ENCODE assay signal across 8 cellular contexts in genomic region chr6:53651149-53651763, GRCh38. TPM values are rescaled to one million over a fixed set of nuclear protein-coding genes. Genes with fewer than 3 reads are reported as not detected.
DNase-seq lines count a peak whose midpoint lies in the region; ATAC-seq and TF ChIP-seq lines count a peak whose summit lies in the region.

No MANE protein-coding gene starts in this region.

- peaks cover 14% of the 10 kb centered on the region for H3K27me3 ChIP-seq in BJ (ENCODE audit: control insufficient read depth, insufficient read depth, low read length)
- peaks cover 31% of the 10 kb centered on the region for H3K27me3 ChIP-seq in HUES64 (ENCODE audit: insufficient read depth, low read length)
- no peaks in the 10 kb centered on the region for H3K27me3 ChIP-seq in fibroblast of lung (ENCODE audit: control insufficient read depth, insufficient read depth, low read length)

- H3K9me3 ChIP-seq in HUES64 (ENCODE audit: insufficient read depth, low read depth, low read length) (no peaks in the 10 kb centered on the region), fibroblast of lung (ENCODE audit: control insufficient read depth, insufficient read depth, low read depth, low read length) (no peaks in the 10 kb centered on the region)

- H3K27ac ChIP-seq in HUES64 (ENCODE audit: low read depth, low read length) (no peak overlapping the region), fibroblast of lung (ENCODE audit: insufficient read depth, low read length) (no peak overlapping the region)

- peak overlapping the region; percentile 98 for H2AFZ ChIP-seq in fibroblast of lung (ENCODE audit: low read length)

- DNase-seq in BJ (ENCODE audit: low read depth) (no peak), OCI-M1 (lab: John Stamatoyannopoulos, UW) (peak; percentile 91), fibroblast of lung (ENCODE audit: low read depth in 2 of 2) (peak; percentile 65 to 88)
- peak; percentile 59 for DNase-seq in activated T-cell treated with anti-CD3 and anti-CD28 coated beads, Interleukin-2, amount 50 U/mL, for 24 hours
- DNase-seq in natural killer cell treated with Interleukin-12 subunit alpha and Interleukin-12 subunit beta and Interleukin-15 and Interleukin-18, amount 100 ng/mL, for 72 hours (ENCODE audit: low spot score), result no peak

- CTCF ChIA-PET in BJ (lab: Yijun Ruan, JAX), result interaction anchor here (0.6 to 4.7 kb wide), 31 partner anchors 9 to 166 kb away, joined by 3 to 109 read pairs (median 4); partner anchors contain the start of gene GCLC

- H4K20me1 ChIP-seq in fibroblast of lung (ENCODE audit: control insufficient read depth, extremely low read depth, insufficient read depth, low read length), result no peaks in the 10 kb centered on the region

- H3K36me3 ChIP-seq in BJ (ENCODE audit: control insufficient read depth, insufficient read depth, low read length) (no peaks in the 10 kb centered on the region), HUES64 (ENCODE audit: insufficient read depth, low read length) (no peaks in the 10 kb centered on the region), fibroblast of lung (ENCODE audit: control insufficient read depth, insufficient read depth, low read length) (no peaks in the 10 kb centered on the region)

- H3K9ac ChIP-seq in HUES64 (ENCODE audit: low read depth, low read length) (peak overlapping the region; percentile 64), fibroblast of lung (ENCODE audit: insufficient read depth, low read length) (peak overlapping the region; percentile 57)

- peak overlapping the region; percentile 81 for H3K4me3 Mint-ChIP-seq in activated T-cell treated with anti-CD3 and anti-CD28 coated beads, Interleukin-2, amount 50 U/mL, for 24 hours
- H3K4me3 Mint-ChIP-seq in natural killer cell treated with Interleukin-12 subunit alpha and Interleukin-12 subunit beta and Interleukin-15 and Interleukin-18, amount 100 ng/mL, for 72 hours, result peak overlapping the region; percentile 95
- H3K4me3 Mint-ChIP-seq in stimulated activated naive CD8-positive, alpha-beta T cell treated with anti-CD3 and anti-CD28 coated beads, Interleukin-15, Interleukin-2, amounts not matched to agents 100 ng/mL and 50 ng/mL, for 24 hours, result peak overlapping the region; percentile 86

- H3K4me2 ChIP-seq in fibroblast of lung (ENCODE audit: extremely low read depth, insufficient read depth, low read length), result peak overlapping the region; percentile 100

- WGBS in HUES64, result under 1% methylated on average over 25 of the region's 26 CpGs

- POLR2A ChIA-PET in BJ (lab: Charles Lee), result no interaction called here

- H3K36me3 Mint-ChIP-seq in activated T-cell treated with anti-CD3 and anti-CD28 coated beads, Interleukin-2, amount 50 U/mL, for 24 hours (ENCODE audit: low read depth), result peaks cover 1% of the 10 kb centered on the region
- H3K36me3 Mint-ChIP-seq in natural killer cell treated with Interleukin-12 subunit alpha and Interleukin-12 subunit beta and Interleukin-15 and Interleukin-18, amount 100 ng/mL, for 72 hours, result no peaks in the 10 kb centered on the region
- H3K36me3 Mint-ChIP-seq in stimulated activated naive CD8-positive, alpha-beta T cell treated with anti-CD3 and anti-CD28 coated beads, Interleukin-15, Interleukin-2, amounts not matched to agents 100 ng/mL and 50 ng/mL, for 24 hours (ENCODE audit: low read depth), result no peaks in the 10 kb centered on the region

- no peaks in the 10 kb centered on the region for H3K9me3 Mint-ChIP-seq in activated T-cell treated with anti-CD3 and anti-CD28 coated beads, Interleukin-2, amount 50 U/mL, for 24 hours
- H3K9me3 Mint-ChIP-seq in natural killer cell treated with Interleukin-12 subunit alpha and Interleukin-12 subunit beta and Interleukin-15 and Interleukin-18, amount 100 ng/mL, for 72 hours, result no peaks in the 10 kb centered on the region
- H3K9me3 Mint-ChIP-seq in stimulated activated naive CD8-positive, alpha-beta T cell treated with anti-CD3 and anti-CD28 coated beads, Interleukin-15, Interleukin-2, amounts not matched to agents 100 ng/mL and 50 ng/mL, for 24 hours, result no peaks in the 10 kb centered on the region

- no peaks in the 10 kb centered on the region for H3K4me1 ChIP-seq in HUES64 (ENCODE audit: insufficient read depth, low read length)
- no peaks in the 10 kb centered on the region for H3K4me1 ChIP-seq in fibroblast of lung (ENCODE audit: control insufficient read depth, extremely low read depth, insufficient read depth, low read length)

- H3K4me1 Mint-ChIP-seq in activated T-cell treated with anti-CD3 and anti-CD28 coated beads, Interleukin-2, amount 50 U/mL, for 24 hours (ENCODE audit: low read depth), result peaks cover 43% of the 10 kb centered on the region
- peaks cover 33 to 39% of the 10 kb centered on the region in 2 donors for H3K4me1 Mint-ChIP-seq in natural killer cell treated with Interleukin-12 subunit alpha and Interleukin-12 subunit beta and Interleukin-15 and Interleukin-18, amount 100 ng/mL, for 72 hours (ENCODE audit: low read depth in 2 of 2)
- H3K4me1 Mint-ChIP-seq in stimulated activated naive CD8-positive, alpha-beta T cell treated with anti-CD3 and anti-CD28 coated beads, Interleukin-15, Interleukin-2, amounts not matched to agents 100 ng/mL and 50 ng/mL, for 24 hours (ENCODE audit: low read depth), result peaks cover 39% of the 10 kb centered on the region

- H3K27ac Mint-ChIP-seq in activated T-cell treated with anti-CD3 and anti-CD28 coated beads, Interleukin-2, amount 50 U/mL, for 24 hours, result peak overlapping the region; percentile 89
- peak overlapping the region; percentile 76 to 82 for H3K27ac Mint-ChIP-seq in natural killer cell treated with Interleukin-12 subunit alpha and Interleukin-12 subunit beta and Interleukin-15 and Interleukin-18, amount 100 ng/mL, for 72 hours
- peak overlapping the region; percentile 82 for H3K27ac Mint-ChIP-seq in stimulated activated naive CD8-positive, alpha-beta T cell treated with anti-CD3 and anti-CD28 coated beads, Interleukin-15, Interleukin-2, amounts not matched to agents 100 ng/mL and 50 ng/mL, for 24 hours

- H3K27me3 Mint-ChIP-seq in activated T-cell treated with anti-CD3 and anti-CD28 coated beads, Interleukin-2, amount 50 U/mL, for 24 hours, result no peaks in the 10 kb centered on the region
- H3K27me3 Mint-ChIP-seq in natural killer cell treated with Interleukin-12 subunit alpha and Interleukin-12 subunit beta and Interleukin-15 and Interleukin-18, amount 100 ng/mL, for 72 hours, result no peaks in the 10 kb centered on the region
- no peaks in the 10 kb centered on the region for H3K27me3 Mint-ChIP-seq in stimulated activated naive CD8-positive, alpha-beta T cell treated with anti-CD3 and anti-CD28 coated beads, Interleukin-15, Interleukin-2, amounts not matched to agents 100 ng/mL and 50 ng/mL, for 24 hours

- TF ChIP-seq CTCF in BJ (IDR thresholded peaks at IDR 0.05; ENCODE audit: insufficient read depth, low read depth, low read length), result peak; percentile 51
- TF ChIP-seq CTCF in fibroblast of lung (conservative IDR thresholded peaks at IDR 0.05 in 1 of 2, IDR thresholded peaks at IDR 0.05 in 1 of 2; ENCODE audit: low read depth in 1 of 2, low read length in 2 of 2), result peak; percentile 46 to 56

- peak; percentile 21 for ATAC-seq in GM19438 (IDR thresholded peaks at IDR 0.05; ENCODE audit: low read depth, unreplicated experiment)
- ATAC-seq in natural killer cell treated with Interleukin-12 subunit alpha and Interleukin-12 subunit beta and Interleukin-15 and Interleukin-18, amount 100 ng/mL, for 72 hours, result peak; percentile 37 to 40

- H3K79me2 ChIP-seq in fibroblast of lung (ENCODE audit: control insufficient read depth, insufficient read depth, low read length), result no peaks in the 10 kb centered on the region

- peak overlapping the region; percentile 62 for H3K4me3 ChIP-seq in BJ (ENCODE audit: low read depth, low read length)
- peak overlapping the region; percentile 65 for H3K4me3 ChIP-seq in HUES64 (ENCODE audit: low read length)
- H3K4me3 ChIP-seq in fibroblast of lung (replicated peaks in 1 of 4; ENCODE audit: control extremely low read depth in 1 of 4, insufficient read depth in 1 of 4, low read depth in 3 of 4, low read length in 4 of 4), result peak overlapping the region; percentile 65 to 74 (median 66)

RNA-seq across cellular contexts. Expression of gene KLHL31, which starts 14.3 kb away (rescaled TPM):
- polyA plus RNA-seq in BJ (2011; rRNA removed) (0.01 TPM in 1 of 2 replicates, not detected in the other), fibroblast of lung (0.01 TPM in 2 replicates)
- polyA minus RNA-seq in BJ (2011; rRNA and poly(A)+ RNA removed), result not detected in 2 replicates
- polyA plus RNA-seq in HUES64 (2013, experiment 1 of 2), result 0.05 TPM
- 0.13 TPM for polyA plus RNA-seq in HUES64 (2013, experiment 2 of 2)
- total RNA-seq in fibroblast of lung, result under 0.01 TPM in 1 of 2 replicates, not detected in the other
- 0.02 TPM in 1 of 2 replicates, not detected in the other for polyA plus RNA-seq in fibroblast of lung (2012)
- not detected in 2 replicates for polyA minus RNA-seq in fibroblast of lung (ENCODE audit: low replicate concordance)
- under 1 TPM; 0.12 to 0.22 TPM for total RNA-seq in natural killer cell treated with Interleukin-12 subunit alpha and Interleukin-12 subunit beta and Interleukin-15 and Interleukin-18, amount 100 ng/mL, for 72 hours

Comparison
In these comparisons a context has a peak if more than half of its experiments do, and no peak if none do; other contexts are left out.
1. DNase-seq: peak in OCI-M1 (single experiment), activated T-cell treated with anti-CD3 and anti-CD28 coated beads, Interleukin-2, amount 50 U/mL, for 24 hours (single experiment) and fibroblast of lung (2 of 2); none in BJ (single experiment) and natural killer cell treated with Interleukin-12 subunit alpha and Interleukin-12 subunit beta and Interleukin-15 and Interleukin-18, amount 100 ng/mL, for 72 hours (single experiment).
2. Peak in every context shown above with its lines, with median percentiles within 50 percentile points of each other: H3K4me3 ChIP-seq, H3K27ac Mint-ChIP-seq and H3K4me3 Mint-ChIP-seq.